In the genomic region with DNA sequence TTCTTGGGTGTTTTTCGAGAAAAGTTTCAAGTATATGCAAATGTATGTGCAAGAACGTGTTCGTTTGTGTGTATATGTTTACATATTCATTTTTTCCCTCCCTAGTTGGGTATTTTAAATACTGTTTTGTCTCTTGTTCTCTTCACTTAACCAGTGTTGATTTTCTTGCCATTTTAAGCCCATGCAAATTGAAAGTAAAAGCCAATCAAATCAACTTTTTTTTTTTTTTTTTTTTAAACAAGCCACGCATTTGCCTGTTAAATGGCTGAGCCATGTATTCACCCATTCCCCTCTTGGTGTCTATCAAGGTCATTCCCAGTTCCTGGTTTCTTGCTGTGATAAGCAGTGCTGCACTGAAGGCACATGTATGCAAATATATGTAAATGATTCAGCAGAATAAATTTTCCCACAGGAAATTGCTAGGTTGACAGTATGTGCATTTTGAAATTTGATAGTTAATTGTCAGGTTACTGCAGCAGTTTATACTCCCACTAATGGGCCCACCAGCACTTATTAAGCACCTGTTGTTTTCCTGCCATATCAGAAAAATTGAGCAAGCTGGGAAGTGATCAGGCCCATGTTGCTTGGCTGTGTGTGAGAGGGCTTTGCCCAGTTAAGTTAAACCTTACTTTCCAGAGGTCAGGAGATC, we compare ENCODE assay signal across 10 cellular contexts. TPM values are rescaled to one million over a fixed set of nuclear protein-coding genes. Genes with fewer than 3 reads are reported as not detected.
DNase-seq lines count a peak whose midpoint lies in the region; ATAC-seq and TF ChIP-seq lines count a peak whose summit lies in the region.
"Had no signal": no experiment of that assay in that cellular context is flagged by ENCODE, and none has a peak within 500 bp of the region (broad histone marks: within the 10 kb centered on the region; RNA-seq: fewer than 3 reads in every experiment).

No MANE protein-coding gene starts in this region.

- H3K27ac ChIP-seq in spleen (peak overlapping the region; percentile 21 to 82 (median 72)), ovary (no peak overlapping the region), uterus (peak overlapping the region in 1 of 2 donors; percentile 37)
- H3K27ac ChIP-seq: 22Rv1 had no signal

- H3K36me3 Mint-ChIP-seq in T-helper 1 cell treated with Interleukin-12 subunit alpha and Interleukin-12 subunit beta and Interleukin-4 antibody, amounts not matched to agents 30 μg/mL and 1 μg/mL, for 36 hours (ENCODE audit: low read depth) = peaks cover 47% of the 10 kb centered on the region
- peaks cover 16% of the 10 kb centered on the region for H3K36me3 Mint-ChIP-seq in activated B cell treated with CpG ODN at 0.5 μM for 24 hours (ENCODE audit: low read depth)

- H3K4me1 ChIP-seq in spleen = peaks cover 4 to 99% (median 38%) of the 10 kb centered on the region in 6 donors
- H3K4me1 ChIP-seq in ovary (ENCODE audit: insufficient read depth) = peaks cover 9% of the 10 kb centered on the region
- no peaks in the 10 kb centered on the region for H3K4me1 ChIP-seq in uterus

- peaks cover 0 to 13% (median 0%) of the 10 kb centered on the region in 6 donors for H3K36me3 ChIP-seq in spleen
- H3K36me3 ChIP-seq in ovary = no peaks in the 10 kb centered on the region
- no peaks in the 10 kb centered on the region for H3K36me3 ChIP-seq in uterus

- TF ChIP-seq CTCF in activated B cell treated with CpG ODN at 0.5 μM for 24 hours (IDR thresholded peaks at IDR 0.05) = no peak
- TF ChIP-seq CTCF in spleen (IDR thresholded peaks at IDR 0.05 in 8 of 11, conservative IDR thresholded peaks at IDR 0.05 in 3 of 11) = no peak
- TF ChIP-seq CTCF in ovary (IDR thresholded peaks at IDR 0.05) = no peak
- no peak for TF ChIP-seq CTCF in uterus (IDR thresholded peaks at IDR 0.05)

- WGBS in spleen, 5 donors = 42 to 49% (median 44%) methylated on average over 4 of the region's 4 CpGs
- WGBS in ovary, 3 donors = 39 to 65% (median 43%) methylated on average over 4 of the region's 4 CpGs

- H3K4me3 Mint-ChIP-seq in T-helper 1 cell treated with Interleukin-12 subunit alpha and Interleukin-12 subunit beta and Interleukin-4 antibody, amounts not matched to agents 30 μg/mL and 1 μg/mL, for 36 hours = peak overlapping the region; percentile 84
- peak overlapping the region; percentile 73 for H3K4me3 Mint-ChIP-seq in activated B cell treated with CpG ODN at 0.5 μM for 24 hours
- H3K4me3 Mint-ChIP-seq: brain had no signal

- intact Hi-C loops in activated B cell treated with CpG ODN at 0.5 μM for 24 hours (cut with micrococcal nuclease) (loop anchor here (1.0 kb wide), 3 partner anchors 11 to 73 kb away; partner anchors contain the start of gene CEP20), spleen (cut with DNase I; ENCODE audit: low total_unique reads) (no loop called here), ovary (cut with DNase I) (loop anchor here in 1 of 4 donors (10.0 kb wide), 1 partner anchor 57 kb away; no protein-coding TSS in a partner anchor), uterus (cut with DNase I; ENCODE audit: low total_unique reads) (no loop called here)

- DNase-seq in T-helper 1 cell (no peak), activated B cell treated with CpG ODN at 0.5 μM for 24 hours (no peak), spleen (no peak), inferior parietal cortex (ENCODE audit: extremely low spot score) (no peak), ovary (no peak), uterus (no peak)

- H3K9me3 ChIP-seq in spleen (peaks cover 0 to 14% (median 10%) of the 10 kb centered on the region in 8 donors), ovary (no peaks in the 10 kb centered on the region), uterus (no peaks in the 10 kb centered on the region)

- TF ChIP-seq EP300 in ovary (IDR thresholded peaks at IDR 0.05) = no peak

- H3K9me3 Mint-ChIP-seq in T-helper 1 cell treated with Interleukin-12 subunit alpha and Interleukin-12 subunit beta and Interleukin-4 antibody, amounts not matched to agents 30 μg/mL and 1 μg/mL, for 36 hours = peaks cover 24% of the 10 kb centered on the region
- H3K9me3 Mint-ChIP-seq in activated B cell treated with CpG ODN at 0.5 μM for 24 hours = peaks cover 9% of the 10 kb centered on the region

- H3K4me3 ChIP-seq in spleen (peak overlapping the region in 1 of 8 donors; percentile 43), ovary (no peak overlapping the region), uterus (no peak overlapping the region)

- H3K27me3 ChIP-seq in spleen (replicated peaks in 1 of 7) (no peaks in the 10 kb centered on the region), ovary (no peaks in the 10 kb centered on the region), uterus (no peaks in the 10 kb centered on the region)

- POLR2A ChIA-PET in activated B cell treated with CpG ODN at 0.5 μM for 24 hours (lab: Charles Lee) = no interaction called here

- H3K27ac Mint-ChIP-seq in T-helper 1 cell treated with Interleukin-12 subunit alpha and Interleukin-12 subunit beta and Interleukin-4 antibody, amounts not matched to agents 30 μg/mL and 1 μg/mL, for 36 hours = peak overlapping the region; percentile 100
- peak overlapping the region; percentile 87 for H3K27ac Mint-ChIP-seq in activated B cell treated with CpG ODN at 0.5 μM for 24 hours

- TF ChIP-seq POLR2A in spleen (IDR thresholded peaks at IDR 0.05) (no peak), ovary (IDR thresholded peaks at IDR 0.05) (no peak), uterus (IDR thresholded peaks at IDR 0.05) (no peak)

- CTCF ChIA-PET in activated B cell treated with CpG ODN at 0.5 μM for 24 hours (lab: Charles Lee) = no interaction called here

- no peaks in the 10 kb centered on the region for H3K27me3 Mint-ChIP-seq in T-helper 1 cell treated with Interleukin-12 subunit alpha and Interleukin-12 subunit beta and Interleukin-4 antibody, amounts not matched to agents 30 μg/mL and 1 μg/mL, for 36 hours (ENCODE audit: low read depth)
- no peaks in the 10 kb centered on the region for H3K27me3 Mint-ChIP-seq in activated B cell treated with CpG ODN at 0.5 μM for 24 hours

- ATAC-seq in HG02870 (IDR thresholded peaks at IDR 0.05; ENCODE audit: unreplicated experiment) (peak; percentile 17), activated B cell treated with CpG ODN at 0.5 μM for 24 hours (ENCODE audit: low read depth) (peak; percentile 47)

- H3K4me1 Mint-ChIP-seq in T-helper 1 cell treated with Interleukin-12 subunit alpha and Interleukin-12 subunit beta and Interleukin-4 antibody, amounts not matched to agents 30 μg/mL and 1 μg/mL, for 36 hours (ENCODE audit: low read depth) = peaks cover 54% of the 10 kb centered on the region
- H3K4me1 Mint-ChIP-seq in activated B cell treated with CpG ODN at 0.5 μM for 24 hours = peaks cover 53% of the 10 kb centered on the region

RNA-seq across cellular contexts. Expression of gene ABCC1, which starts 12.3 kb away (rescaled TPM):
- total RNA-seq in activated B cell treated with CpG ODN at 0.5 μM for 24 hours (46.5 and 49.8 TPM in 2 replicates), spleen (10 to 100 TPM; 48.8 to 65.7 (median 53.6) TPM), ovary (10 to 100 TPM; 10.0 to 31.1 (median 24.9) TPM), uterus (10 to 100 TPM; 12.1 to 39.2 (median 18.6) TPM)
- polyA plus RNA-seq in spleen (10 to 100 TPM in 1 of 3 donors, 1 to 10 TPM in 2; 7.8 to 12.4 (median 10.0) TPM), ovary (10 to 100 TPM; 10.3 to 17.3 TPM)

Comparison
In these comparisons a context has a peak if more than half of its experiments do, and no peak if none do; other contexts are left out.
1. H3K27ac ChIP-seq: peak in spleen (8 of 8); none in ovary (0 of 2).